In genomic region chr4:1337951-1338751, GRCh38 we compare ENCODE assay signal across 15 cellular contexts. TPM values are rescaled to one million over a fixed set of nuclear protein-coding genes. Genes with fewer than 3 reads are reported as not detected.
DNase-seq lines count a peak whose midpoint lies in the region; ATAC-seq and TF ChIP-seq lines count a peak whose summit lies in the region.
"Had no signal": no experiment of that assay in that cellular context is flagged by ENCODE, and none has a peak within 500 bp of the region (broad histone marks: within the 10 kb centered on the region; RNA-seq: fewer than 3 reads in every experiment).

No MANE protein-coding gene starts in this region.

- TF ChIP-seq CTCF in endothelial cell (IDR thresholded peaks at IDR 0.05; ENCODE audit: unreplicated experiment), result no peak

- peaks cover 33% of the 10 kb centered on the region for H3K4me1 Mint-ChIP-seq in activated T-cell treated with anti-CD3 and anti-CD28 coated beads, Interleukin-2, amount 50 U/mL, for 72 hours (ENCODE audit: low read depth)
- H3K4me1 Mint-ChIP-seq in activated T-cell treated with anti-CD3 and anti-CD28 coated beads, Interleukin-2, amount 50 U/mL, for 4 hours (ENCODE audit: low read depth), result peaks cover 30% of the 10 kb centered on the region
- H3K4me1 Mint-ChIP-seq in T-helper 17 cell (peaks cover 2% of the 10 kb centered on the region), endothelial cell (ENCODE audit: unreplicated experiment) (peaks cover 7% of the 10 kb centered on the region)
- H3K4me1 Mint-ChIP-seq in stimulated activated effector memory CD8-positive, alpha-beta T cell treated with anti-CD3 and anti-CD28 coated beads, Interleukin-12 subunit alpha, Interleukin-12 subunit beta, amount 100 ng/mL, for 72 hours, result peaks cover 27% of the 10 kb centered on the region

- no peak overlapping the region for H3K4me3 ChIP-seq in MG63
- H3K4me3 ChIP-seq: thyroid gland had no signal

- DNase-seq in activated T-cell treated with anti-CD3 and anti-CD28 coated beads, Interleukin-2, amount 50 U/mL, for 72 hours, result no peak
- DNase-seq in activated T-cell treated with anti-CD3 and anti-CD28 coated beads, Interleukin-2, amount 50 U/mL, for 4 hours, result no peak
- DNase-seq in T-helper 17 cell, result no peak
- no peak for DNase-seq in endothelial cell (ENCODE audit: low spot score)
- no peak for DNase-seq in stimulated activated effector memory CD8-positive, alpha-beta T cell treated with anti-CD3 and anti-CD28 coated beads, Interleukin-12 subunit alpha, Interleukin-12 subunit beta, amount 100 ng/mL, for 72 hours (ENCODE audit: low spot score in 2 of 2)
- no peak for DNase-seq in activated CD4-positive, CD25-positive, alpha-beta regulatory T cell (lab: John Stamatoyannopoulos, UW)
- no peak for DNase-seq in MG63
- DNase-seq: aorta, cortex of kidney, KG1, left cardiac atrium, NCI-H345, SIG-M5, thyroid gland had no signal

- peaks cover 0 to 3% of the 10 kb centered on the region in 2 donors for H3K9me3 Mint-ChIP-seq in activated T-cell treated with anti-CD3 and anti-CD28 coated beads, Interleukin-2, amount 50 U/mL, for 72 hours
- no peaks in the 10 kb centered on the region for H3K9me3 Mint-ChIP-seq in activated T-cell treated with anti-CD3 and anti-CD28 coated beads, Interleukin-2, amount 50 U/mL, for 4 hours
- H3K9me3 Mint-ChIP-seq in endothelial cell (ENCODE audit: unreplicated experiment), result no peaks in the 10 kb centered on the region
- peaks cover 9% of the 10 kb centered on the region for H3K9me3 Mint-ChIP-seq in stimulated activated effector memory CD8-positive, alpha-beta T cell treated with anti-CD3 and anti-CD28 coated beads, Interleukin-12 subunit alpha, Interleukin-12 subunit beta, amount 100 ng/mL, for 72 hours

- no peaks in the 10 kb centered on the region for H3K27me3 ChIP-seq in MG63
- H3K27me3 ChIP-seq: thyroid gland had no signal

- H3K4me3 Mint-ChIP-seq in activated T-cell treated with anti-CD3 and anti-CD28 coated beads, Interleukin-2, amount 50 U/mL, for 72 hours, result no peak overlapping the region
- no peak overlapping the region for H3K4me3 Mint-ChIP-seq in activated T-cell treated with anti-CD3 and anti-CD28 coated beads, Interleukin-2, amount 50 U/mL, for 4 hours
- H3K4me3 Mint-ChIP-seq in T-helper 17 cell (no peak overlapping the region), endothelial cell (ENCODE audit: unreplicated experiment) (peak overlapping the region; percentile 84)
- no peak overlapping the region for H3K4me3 Mint-ChIP-seq in stimulated activated effector memory CD8-positive, alpha-beta T cell treated with anti-CD3 and anti-CD28 coated beads, Interleukin-12 subunit alpha, Interleukin-12 subunit beta, amount 100 ng/mL, for 72 hours

- ATAC-seq in activated T-cell treated with anti-CD3 and anti-CD28 coated beads, Interleukin-2, amount 50 U/mL, for 72 hours (replicated peaks in 1 of 2), result no peak
- ATAC-seq in activated T-cell treated with anti-CD3 and anti-CD28 coated beads, Interleukin-2, amount 50 U/mL, for 4 hours, result no peak
- ATAC-seq in T-helper 17 cell (no peak), GM21390 (IDR thresholded peaks at IDR 0.05; ENCODE audit: unreplicated experiment) (no peak)
- ATAC-seq in stimulated activated effector memory CD8-positive, alpha-beta T cell treated with anti-CD3 and anti-CD28 coated beads, Interleukin-12 subunit alpha, Interleukin-12 subunit beta, amount 100 ng/mL, for 72 hours, result no peak

- no peaks in the 10 kb centered on the region for H3K9me3 ChIP-seq in T-helper 17 cell (ENCODE audit: control insufficient read depth, low read length, poor library complexity, severe bottlenecking)
- H3K9me3 ChIP-seq in MG63, result no peaks in the 10 kb centered on the region
- H3K9me3 ChIP-seq: thyroid gland had no signal

- H3K27ac Mint-ChIP-seq in activated T-cell treated with anti-CD3 and anti-CD28 coated beads, Interleukin-2, amount 50 U/mL, for 72 hours, result peak overlapping the region; percentile 69
- H3K27ac Mint-ChIP-seq in T-helper 17 cell (peak overlapping the region; percentile 75), endothelial cell (ENCODE audit: unreplicated experiment) (no peak overlapping the region)
- H3K27ac Mint-ChIP-seq in stimulated activated effector memory CD8-positive, alpha-beta T cell treated with anti-CD3 and anti-CD28 coated beads, Interleukin-12 subunit alpha, Interleukin-12 subunit beta, amount 100 ng/mL, for 72 hours, result peak overlapping the region; percentile 92

- peaks cover 27 to 37% of the 10 kb centered on the region in 2 donors for H3K36me3 Mint-ChIP-seq in activated T-cell treated with anti-CD3 and anti-CD28 coated beads, Interleukin-2, amount 50 U/mL, for 72 hours (ENCODE audit: insufficient read depth in 2 of 2)
- H3K36me3 Mint-ChIP-seq in activated T-cell treated with anti-CD3 and anti-CD28 coated beads, Interleukin-2, amount 50 U/mL, for 4 hours (ENCODE audit: insufficient read depth), result peaks cover 42% of the 10 kb centered on the region
- peaks cover 11% of the 10 kb centered on the region for H3K36me3 Mint-ChIP-seq in T-helper 17 cell (ENCODE audit: low read depth)
- peaks cover 42% of the 10 kb centered on the region for H3K36me3 Mint-ChIP-seq in endothelial cell (ENCODE audit: low read depth, unreplicated experiment)
- peaks cover 79% of the 10 kb centered on the region for H3K36me3 Mint-ChIP-seq in stimulated activated effector memory CD8-positive, alpha-beta T cell treated with anti-CD3 and anti-CD28 coated beads, Interleukin-12 subunit alpha, Interleukin-12 subunit beta, amount 100 ng/mL, for 72 hours

- peaks cover 31% of the 10 kb centered on the region for H3K36me3 ChIP-seq in MG63

- no peaks in the 10 kb centered on the region for H3K27me3 Mint-ChIP-seq in activated T-cell treated with anti-CD3 and anti-CD28 coated beads, Interleukin-2, amount 50 U/mL, for 72 hours (ENCODE audit: low read depth)
- no peaks in the 10 kb centered on the region for H3K27me3 Mint-ChIP-seq in activated T-cell treated with anti-CD3 and anti-CD28 coated beads, Interleukin-2, amount 50 U/mL, for 4 hours (ENCODE audit: low read depth)
- no peaks in the 10 kb centered on the region for H3K27me3 Mint-ChIP-seq in T-helper 17 cell
- H3K27me3 Mint-ChIP-seq in endothelial cell (ENCODE audit: unreplicated experiment), result peaks cover 15% of the 10 kb centered on the region

RNA-seq across cellular contexts. Expression of gene UVSSA, which starts 8.9 kb away (rescaled TPM):
- 10 to 100 TPM; 23.0 to 25.8 TPM for total RNA-seq in activated T-cell treated with anti-CD3 and anti-CD28 coated beads, Interleukin-2, amount 50 U/mL, for 72 hours
- total RNA-seq in activated T-cell treated with anti-CD3 and anti-CD28 coated beads, Interleukin-2, amount 50 U/mL, for 4 hours, result 10 to 100 TPM; 17.2 to 20.5 (median 18.9) TPM
- 10 to 100 TPM; 36.0 to 37.1 TPM for total RNA-seq in T-helper 17 cell
- 22.1 TPM for total RNA-seq in endothelial cell (ENCODE audit: unreplicated experiment)
- total RNA-seq in MG63 (2014; rRNA removed; shearing (Covaris generic); ENCODE audit: low replicate concordance), result 1.2 and 5.3 TPM in 2 replicates

RNA-seq across cellular contexts. Expression of gene MAEA, which starts 48.5 kb away (rescaled TPM):
- 10 to 100 TPM; 38.4 to 48.4 TPM for total RNA-seq in activated T-cell treated with anti-CD3 and anti-CD28 coated beads, Interleukin-2, amount 50 U/mL, for 72 hours
- total RNA-seq in activated T-cell treated with anti-CD3 and anti-CD28 coated beads, Interleukin-2, amount 50 U/mL, for 4 hours, result 10 to 100 TPM; 61.9 to 66.9 (median 65.3) TPM
- total RNA-seq in T-helper 17 cell (10 to 100 TPM; 46.9 to 75.8 TPM), endothelial cell (ENCODE audit: unreplicated experiment) (68.2 TPM)
- 29.3 and 30.2 TPM in 2 replicates for total RNA-seq in MG63 (2014; rRNA removed; shearing (Covaris generic); ENCODE audit: low replicate concordance)
